In the genomic region with DNA sequence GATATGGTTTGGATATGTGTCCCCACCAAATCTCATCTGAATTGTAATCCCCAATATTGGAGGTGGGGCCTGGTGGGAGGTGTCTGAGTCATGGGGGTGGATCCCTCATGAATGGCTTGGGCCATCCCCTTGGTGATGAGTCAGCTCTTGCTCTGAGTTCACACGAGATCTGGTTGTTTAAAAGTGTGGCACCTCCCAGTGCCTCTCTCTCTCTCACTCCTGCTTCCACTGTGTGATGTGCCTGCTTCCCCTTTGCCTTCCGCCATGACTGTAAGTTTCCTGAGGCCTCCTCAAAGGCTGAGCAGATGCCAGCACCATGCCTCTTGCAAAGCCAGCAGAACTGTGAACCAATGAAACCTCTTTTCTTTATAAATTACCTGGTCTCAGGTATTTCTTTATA, we compare ENCODE assay signal across 1 cellular context.
TF ChIP-seq lines count a peak whose summit lies in the region.

No MANE protein-coding gene starts in this region.

TF ChIP-seq in HepG2, 621 proteins besides CTCF, POLR2A, EP300 and RAD21:
- TF ChIP-seq ZSCAN9 (CRISPR knock-in tag; IDR thresholded peaks at IDR 0.05; ENCODE audit: borderline replicate concordance), result no peak
- TF ChIP-seq ZNF770 (CRISPR knock-in tag; IDR thresholded peaks at IDR 0.05), result no peak
- no peak for TF ChIP-seq AGO2 (optimal IDR thresholded peaks at IDR 0.05; ENCODE audit: low read depth, low read length)
- no peak for TF ChIP-seq TCF12 (IDR thresholded peaks at IDR 0.05)
- no peak for TF ChIP-seq TCF12 (CRISPR knock-in tag; IDR thresholded peaks at IDR 0.05)
- no peak for TF ChIP-seq REL (CRISPR knock-in tag; conservative IDR thresholded peaks at IDR 0.05)
- no peak for TF ChIP-seq ZNF772 (CRISPR knock-in tag; IDR thresholded peaks at IDR 0.05)
- no peak for TF ChIP-seq NR2C2 (CRISPR knock-in tag; IDR thresholded peaks at IDR 0.05; ENCODE audit: borderline replicate concordance)
- no peak for TF ChIP-seq KDM1A (CRISPR knock-in tag; IDR thresholded peaks at IDR 0.05)
